12 cellular contexts compared by ENCODE assay signal in the genomic region with DNA sequence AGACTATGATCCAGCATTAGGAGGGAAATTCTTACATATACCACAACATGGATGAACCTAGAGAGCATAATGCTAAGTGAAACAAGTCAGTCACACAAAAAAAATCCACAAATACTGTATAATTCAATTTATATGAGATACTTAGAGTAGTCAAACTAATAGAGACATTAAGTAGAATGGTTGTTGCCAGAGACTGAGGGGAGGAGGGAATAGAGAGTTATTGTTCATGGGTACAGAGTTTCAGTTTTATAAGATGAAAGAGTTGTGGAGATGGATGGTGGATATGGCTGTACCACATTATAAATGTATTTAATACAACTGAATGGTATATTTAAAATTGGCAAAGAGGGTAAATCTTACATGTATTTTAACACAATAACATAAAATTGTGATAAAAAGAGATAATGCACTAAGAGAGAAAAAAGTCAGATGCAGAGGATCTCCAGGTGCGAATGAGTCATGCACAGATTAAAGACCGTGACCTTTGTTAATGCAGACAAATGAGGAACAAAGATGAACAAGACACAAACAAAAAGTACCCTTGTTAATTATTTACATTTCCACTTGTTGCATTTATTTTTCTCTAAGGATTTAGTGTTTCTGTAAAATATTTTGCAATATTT.
DNase-seq lines count a peak whose midpoint lies in the region; ATAC-seq and TF ChIP-seq lines count a peak whose summit lies in the region.
"Had no signal": no experiment of that assay in that cellular context is flagged by ENCODE, and none has a peak within 500 bp of the region (broad histone marks: within the 10 kb centered on the region; RNA-seq: fewer than 3 reads in every experiment).

No MANE protein-coding gene starts in this region.

- H3K36me3 ChIP-seq in heart left ventricle = no peaks in the 10 kb centered on the region
- H3K36me3 ChIP-seq in esophagus muscularis mucosa = no peaks in the 10 kb centered on the region
- H3K36me3 ChIP-seq: tibial nerve had no signal

- TF ChIP-seq POLR2A in heart left ventricle (IDR thresholded peaks at IDR 0.05) = no peak
- TF ChIP-seq POLR2A in esophagus muscularis mucosa (IDR thresholded peaks at IDR 0.05; ENCODE audit: low read depth) = no peak

- WGBS in heart left ventricle, 4 donors = 90% methylated on average over 2 of the region's 2 CpGs
- WGBS in esophagus muscularis mucosa = 83% methylated on average over 2 of the region's 2 CpGs

- POLR2A ChIA-PET in GM10248 (lab: Yijun Ruan, JAX) = no interaction called here

- intact Hi-C loops in heart left ventricle (cut with DNase I) (no loop called here), sciatic nerve (cut with DNase I) (no loop called here), esophagus muscularis mucosa (cut with DNase I) (no loop called here)

- TF ChIP-seq EP300 in esophagus muscularis mucosa (IDR thresholded peaks at IDR 0.05) = no peak

- H3K27ac ChIP-seq in heart left ventricle (no peak overlapping the region), esophagus muscularis mucosa (replicated peaks in 1 of 4) (no peak overlapping the region)
- H3K27ac ChIP-seq: tibial nerve had no signal

- TF ChIP-seq CTCF in GM10248 (IDR thresholded peaks at IDR 0.05; ENCODE audit: control extremely low read depth, extremely low read depth, low read depth, missing control alignments) (no peak), heart left ventricle (IDR thresholded peaks at IDR 0.05) (no peak), esophagus muscularis mucosa (IDR thresholded peaks at IDR 0.05) (no peak)

- H3K9me3 ChIP-seq in heart left ventricle (peaks cover 0 to 6% (median 0%) of the 10 kb centered on the region in 12 donors), esophagus muscularis mucosa (peaks cover 0 to 5% (median 0%) of the 10 kb centered on the region in 4 donors)

- H3K4me1 ChIP-seq in heart left ventricle = no peaks in the 10 kb centered on the region
- H3K4me1 ChIP-seq in esophagus muscularis mucosa = no peaks in the 10 kb centered on the region
- H3K4me1 ChIP-seq: tibial nerve had no signal

- H3K27me3 ChIP-seq in heart left ventricle = no peaks in the 10 kb centered on the region
- H3K27me3 ChIP-seq in esophagus muscularis mucosa = no peaks in the 10 kb centered on the region
- H3K27me3 ChIP-seq: tibial nerve had no signal

- ATAC-seq in GM19395 (IDR thresholded peaks at IDR 0.05; ENCODE audit: unreplicated experiment) (peak; percentile 95), HG02623 (IDR thresholded peaks at IDR 0.05; ENCODE audit: unreplicated experiment) (peak; percentile 85), HG03280 (IDR thresholded peaks at IDR 0.05; ENCODE audit: unreplicated experiment) (peak; percentile 82), heart left ventricle (no peak), sciatic nerve (no peak)
- ATAC-seq: left colon had no signal

- no peak overlapping the region for H3K4me3 ChIP-seq in heart left ventricle
- no peak overlapping the region for H3K4me3 ChIP-seq in esophagus muscularis mucosa
- H3K4me3 ChIP-seq: tibial nerve had no signal

- CTCF ChIA-PET in GM10248 (lab: Yijun Ruan, JAX) = interaction anchor here (0.9 to 1.8 kb wide), 3 partner anchors 9 to 28 kb away, joined by 3 to 4 read pairs (median 3); no protein-coding TSS in a partner anchor

- DNase-seq in GM10248 (ENCODE audit: extremely low spot score) = peak; percentile 72
- DNase-seq in heart left ventricle = no peak
- no peak for DNase-seq in NCI-H128 (lab: John Stamatoyannopoulos, UW; ENCODE audit: unreplicated experiment)
- DNase-seq in sciatic nerve (ENCODE audit: low spot score) = no peak
- DNase-seq in esophagus muscularis mucosa (ENCODE audit: extremely low spot score) = no peak
- DNase-seq: ACHN, left colon, nephron progenitor cell had no signal

Comparison
In these comparisons a context has a peak if more than half of its experiments do, and no peak if none do; other contexts are left out.
1. ATAC-seq: peak in GM19395 (single experiment), HG02623 (single experiment) and HG03280 (single experiment); none in heart left ventricle (0 of 4) and sciatic nerve (single experiment).